In genomic region chr5:103340717-103341397, GRCh38 we compare ENCODE assay signal across 8 cellular contexts.
DNase-seq lines count a peak whose midpoint lies in the region; ATAC-seq and TF ChIP-seq lines count a peak whose summit lies in the region.

No MANE protein-coding gene starts in this region.

- H3K4me3 ChIP-seq in SJCRH30, result no peak overlapping the region

- H3K9me3 ChIP-seq in SJCRH30 (replicated peaks), result no peaks in the 10 kb centered on the region

- CTCF ChIA-PET in activated CD8-positive, alpha-beta T cell treated with anti-CD3 and anti-CD28 coated beads, Interleukin-2, amount 10 ng/mL, durations not matched to agents 7 days and 5 days (lab: Charles Lee), result no interaction called here

- ATAC-seq in GM18498 (IDR thresholded peaks at IDR 0.05; ENCODE audit: unreplicated experiment) (peak; percentile 98), GM21360 (IDR thresholded peaks at IDR 0.05; ENCODE audit: unreplicated experiment) (peak; percentile 98), HG03108 (IDR thresholded peaks at IDR 0.05; ENCODE audit: unreplicated experiment) (peak; percentile 100), Right ventricle myocardium inferior (no peak)
- ATAC-seq in activated CD8-positive, alpha-beta T cell treated with anti-CD3 and anti-CD28 coated beads, Interleukin-2, amount 10 ng/mL, durations not matched to agents 7 days and 5 days, result peak; percentile 39

- no peaks in the 10 kb centered on the region for H3K4me1 Mint-ChIP-seq in activated CD8-positive, alpha-beta T cell treated with anti-CD3 and anti-CD28 coated beads, Interleukin-2, amount 10 ng/mL, durations not matched to agents 7 days and 5 days (ENCODE audit: low read depth)
- H3K4me1 Mint-ChIP-seq in glutamatergic neuron (ENCODE audit: low read depth, unreplicated experiment), result no peaks in the 10 kb centered on the region

- no peaks in the 10 kb centered on the region for H3K36me3 ChIP-seq in SJCRH30

- intact Hi-C loops in Right ventricle myocardium inferior (cut with DNase I), result no loop called here

- no peak overlapping the region for H3K4me3 Mint-ChIP-seq in activated CD8-positive, alpha-beta T cell treated with anti-CD3 and anti-CD28 coated beads, Interleukin-2, amount 10 ng/mL, durations not matched to agents 7 days and 5 days
- H3K4me3 Mint-ChIP-seq in glutamatergic neuron (ENCODE audit: unreplicated experiment), result no peak overlapping the region

- no peak overlapping the region for H3K27ac ChIP-seq in SJCRH30

- H3K27me3 ChIP-seq in SJCRH30, result no peaks in the 10 kb centered on the region

- no peaks in the 10 kb centered on the region for H3K36me3 Mint-ChIP-seq in activated CD8-positive, alpha-beta T cell treated with anti-CD3 and anti-CD28 coated beads, Interleukin-2, amount 10 ng/mL, durations not matched to agents 7 days and 5 days (ENCODE audit: low read depth)
- no peaks in the 10 kb centered on the region for H3K36me3 Mint-ChIP-seq in glutamatergic neuron (ENCODE audit: unreplicated experiment)

- peaks cover 4% of the 10 kb centered on the region for H3K9me3 Mint-ChIP-seq in activated CD8-positive, alpha-beta T cell treated with anti-CD3 and anti-CD28 coated beads, Interleukin-2, amount 10 ng/mL, durations not matched to agents 7 days and 5 days (ENCODE audit: insufficient read depth)
- no peaks in the 10 kb centered on the region for H3K9me3 Mint-ChIP-seq in glutamatergic neuron (ENCODE audit: unreplicated experiment)

- H3K4me1 ChIP-seq in SJCRH30, result no peaks in the 10 kb centered on the region

- H3K27me3 Mint-ChIP-seq in activated CD8-positive, alpha-beta T cell treated with anti-CD3 and anti-CD28 coated beads, Interleukin-2, amount 10 ng/mL, durations not matched to agents 7 days and 5 days (ENCODE audit: low read depth), result peaks cover 15% of the 10 kb centered on the region
- H3K27me3 Mint-ChIP-seq in glutamatergic neuron (ENCODE audit: unreplicated experiment), result no peaks in the 10 kb centered on the region

- POLR2A ChIA-PET in activated CD8-positive, alpha-beta T cell treated with anti-CD3 and anti-CD28 coated beads, Interleukin-2, amount 10 ng/mL, durations not matched to agents 7 days and 5 days (lab: Charles Lee), result no interaction called here

- DNase-seq in activated CD8-positive, alpha-beta T cell treated with anti-CD3 and anti-CD28 coated beads, Interleukin-2, amount 10 ng/mL, durations not matched to agents 7 days and 5 days, result no peak
- no peak for DNase-seq in SJCRH30
- no peak for DNase-seq in RKO (ENCODE audit: low spot score)
- no peak for DNase-seq in glutamatergic neuron
- no peak for DNase-seq in Right ventricle myocardium inferior (ENCODE audit: missing footprints)

- no peak overlapping the region for H3K27ac Mint-ChIP-seq in activated CD8-positive, alpha-beta T cell treated with anti-CD3 and anti-CD28 coated beads, Interleukin-2, amount 10 ng/mL, durations not matched to agents 7 days and 5 days
- H3K27ac Mint-ChIP-seq in glutamatergic neuron (ENCODE audit: unreplicated experiment), result no peak overlapping the region

- TF ChIP-seq CTCF in glutamatergic neuron (IDR thresholded peaks at IDR 0.05; ENCODE audit: partially characterized antibody, unreplicated experiment), result no peak
